1 cellular context compared by ENCODE assay signal in the genomic region with DNA sequence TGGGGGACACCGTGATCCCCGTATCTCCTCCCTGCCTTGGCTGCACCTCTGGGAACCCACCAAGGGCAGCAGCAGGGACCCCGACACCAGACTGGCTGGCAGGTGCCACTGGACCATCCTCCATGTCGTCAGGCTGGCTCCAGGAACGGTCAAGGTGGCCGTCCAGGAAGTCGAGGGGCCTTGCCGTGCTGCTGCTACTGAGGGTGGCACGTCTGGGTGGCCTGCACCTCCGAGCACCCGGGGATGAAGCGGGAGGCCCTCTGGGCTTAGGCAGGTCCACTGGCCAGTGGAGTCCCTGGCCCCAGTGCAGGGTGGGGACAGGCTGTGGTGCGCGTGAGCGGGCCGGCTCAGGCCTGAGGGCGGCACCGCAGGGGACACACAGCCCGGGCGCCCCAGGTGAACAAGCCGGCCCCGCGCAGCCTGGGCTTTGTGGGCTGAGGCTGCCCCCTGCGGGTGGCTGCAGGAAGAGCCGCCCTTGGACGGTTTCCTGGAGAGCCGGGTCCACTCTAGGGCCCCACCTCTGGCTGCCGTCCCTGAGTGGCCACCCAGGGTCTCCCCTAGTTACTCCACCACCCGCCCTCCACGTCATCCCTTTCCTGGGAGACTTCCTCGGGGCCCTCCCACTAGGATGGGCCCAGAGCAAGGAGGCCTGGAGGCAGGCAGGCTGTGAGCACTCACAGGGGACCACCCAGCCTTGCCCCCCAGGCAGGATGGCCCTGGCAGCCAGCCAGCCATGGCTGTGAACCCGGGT.
TF ChIP-seq lines count a peak whose summit lies in the region.

No MANE protein-coding gene starts in this region.

TF ChIP-seq in GM23338, 12 proteins besides CTCF, POLR2A, EP300 and RAD21 (continued from another document):
- TF ChIP-seq, protein P1, sequence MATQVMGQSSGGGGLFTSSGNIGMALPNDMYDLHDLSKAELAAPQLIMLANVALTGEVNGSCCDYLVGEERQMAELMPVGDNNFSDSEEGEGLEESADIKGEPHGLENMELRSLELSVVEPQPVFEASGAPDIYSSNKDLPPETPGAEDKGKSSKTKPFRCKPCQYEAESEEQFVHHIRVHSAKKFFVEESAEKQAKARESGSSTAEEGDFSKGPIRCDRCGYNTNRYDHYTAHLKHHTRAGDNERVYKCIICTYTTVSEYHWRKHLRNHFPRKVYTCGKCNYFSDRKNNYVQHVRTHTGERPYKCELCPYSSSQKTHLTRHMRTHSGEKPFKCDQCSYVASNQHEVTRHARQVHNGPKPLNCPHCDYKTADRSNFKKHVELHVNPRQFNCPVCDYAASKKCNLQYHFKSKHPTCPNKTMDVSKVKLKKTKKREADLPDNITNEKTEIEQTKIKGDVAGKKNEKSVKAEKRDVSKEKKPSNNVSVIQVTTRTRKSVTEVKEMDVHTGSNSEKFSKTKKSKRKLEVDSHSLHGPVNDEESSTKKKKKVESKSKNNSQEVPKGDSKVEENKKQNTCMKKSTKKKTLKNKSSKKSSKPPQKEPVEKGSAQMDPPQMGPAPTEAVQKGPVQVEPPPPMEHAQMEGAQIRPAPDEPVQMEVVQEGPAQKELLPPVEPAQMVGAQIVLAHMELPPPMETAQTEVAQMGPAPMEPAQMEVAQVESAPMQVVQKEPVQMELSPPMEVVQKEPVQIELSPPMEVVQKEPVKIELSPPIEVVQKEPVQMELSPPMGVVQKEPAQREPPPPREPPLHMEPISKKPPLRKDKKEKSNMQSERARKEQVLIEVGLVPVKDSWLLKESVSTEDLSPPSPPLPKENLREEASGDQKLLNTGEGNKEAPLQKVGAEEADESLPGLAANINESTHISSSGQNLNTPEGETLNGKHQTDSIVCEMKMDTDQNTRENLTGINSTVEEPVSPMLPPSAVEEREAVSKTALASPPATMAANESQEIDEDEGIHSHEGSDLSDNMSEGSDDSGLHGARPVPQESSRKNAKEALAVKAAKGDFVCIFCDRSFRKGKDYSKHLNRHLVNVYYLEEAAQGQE (IDR thresholded peaks at IDR 0.05; ENCODE audit: unreplicated experiment): no peak
- no peak for TF ChIP-seq JUNB (IDR thresholded peaks at IDR 0.05; ENCODE audit: unreplicated experiment)
